ENCODE assay signal across 8 cellular contexts in the genomic region with DNA sequence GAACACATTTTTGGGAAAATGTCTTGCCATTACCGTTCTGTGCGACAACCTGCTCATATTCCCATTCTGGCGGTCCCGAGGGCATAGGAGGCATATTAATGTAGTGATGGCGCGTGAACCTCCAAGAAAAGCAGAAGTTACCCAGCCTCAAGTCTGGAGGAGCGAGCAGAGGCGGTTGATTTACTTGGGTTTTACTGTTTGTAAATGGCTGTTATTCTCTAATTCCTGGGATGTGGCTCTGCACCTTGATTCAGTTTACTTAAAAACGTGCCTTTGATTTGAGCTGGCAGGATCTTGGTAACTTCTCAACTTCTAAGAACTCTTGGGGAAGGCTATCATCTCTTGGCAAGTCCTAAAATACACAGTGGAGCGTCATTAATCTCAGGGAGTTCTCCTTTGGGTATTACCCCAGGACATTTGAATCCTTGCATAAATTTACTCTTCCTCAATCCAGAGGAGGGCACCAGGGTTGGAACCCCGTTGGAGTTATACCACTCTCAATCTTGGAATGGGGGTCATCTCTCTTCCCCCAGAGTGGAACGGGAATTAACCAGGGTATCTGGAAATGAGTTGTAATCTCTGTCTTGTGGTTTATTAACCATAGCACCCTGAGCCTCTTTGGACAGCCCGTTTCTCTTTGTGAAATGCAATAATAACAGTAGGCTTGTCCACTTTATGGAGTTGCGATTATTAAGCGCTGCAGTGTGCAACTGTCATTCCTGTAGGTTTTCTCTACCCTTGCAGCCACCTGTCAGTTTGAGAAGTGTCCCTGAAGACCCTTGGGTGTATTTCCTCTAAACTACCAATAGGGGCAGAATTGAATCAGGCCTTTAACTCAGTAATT. TPM values are rescaled to one million over a fixed set of nuclear protein-coding genes. Genes with fewer than 3 reads are reported as not detected.
DNase-seq lines count a peak whose midpoint lies in the region; ATAC-seq and TF ChIP-seq lines count a peak whose summit lies in the region.

No MANE protein-coding gene starts in this region.

- H3K9me3 ChIP-seq in ES-I3 (ENCODE audit: control insufficient read depth, insufficient read depth, low read length) (no peaks in the 10 kb centered on the region), body of pancreas (no peaks in the 10 kb centered on the region)

- H3K9ac ChIP-seq in ES-I3 (ENCODE audit: low read depth, low read length): peak overlapping the region; percentile 86

- intact Hi-C loops in body of pancreas (cut with DNase I): no loop called here

- H3K4me1 ChIP-seq in ES-I3 (ENCODE audit: insufficient read depth, low read length): peaks cover 24% of the 10 kb centered on the region
- H3K4me1 ChIP-seq in body of pancreas: peaks cover 29% of the 10 kb centered on the region

- peak overlapping the region in 1 of 2 donors; percentile 68 for H3K4me3 ChIP-seq in body of pancreas

- no peak for TF ChIP-seq POLR2A in body of pancreas (IDR thresholded peaks at IDR 0.05)

- peak overlapping the region in 1 of 4 donors; percentile 34 for H3K27ac ChIP-seq in body of pancreas
- peak overlapping the region; percentile 2 for H3K27ac ChIP-seq in temporal lobe (ENCODE audit: low read depth, low read length)

- peak; percentile 40 to 71 (median 63) for TF ChIP-seq CTCF in body of pancreas (IDR thresholded peaks at IDR 0.05)

- ATAC-seq in HG03280 (IDR thresholded peaks at IDR 0.05; ENCODE audit: unreplicated experiment) (peak; percentile 21), body of pancreas (no peak)

- 14 to 17% methylated on average over 15 of the region's 15 CpGs for WGBS in body of pancreas, 2 donors

- peak; percentile 51 for DNase-seq in 8988T
- DNase-seq in NCI-H82 treated with DMSO at 0.1 percent for 48 hours (lab: John Stamatoyannopoulos, UW; ENCODE audit: unreplicated experiment): peak; percentile 85
- DNase-seq in body of pancreas: no peak
- DNase-seq in kidney tubule cell (ENCODE audit: low spot score): peak; percentile 65
- no peak for DNase-seq in nucleus accumbens (lab: John Stamatoyannopoulos, UW)

- H3K36me3 ChIP-seq in ES-I3 (ENCODE audit: insufficient read depth, low read length) (no peaks in the 10 kb centered on the region), body of pancreas (replicated peaks in 1 of 2; ENCODE audit: insufficient read depth in 1 of 2, low read depth in 2 of 2) (no peaks in the 10 kb centered on the region)

- no peaks in the 10 kb centered on the region for H3K27me3 ChIP-seq in body of pancreas

RNA-seq across cellular contexts. Expression of a gene that starts 2.1 kb away (rescaled TPM):
- total RNA-seq in body of pancreas (1 to 10 TPM; 1.3 to 9.2 TPM), temporal lobe (3.0 TPM)

Comparison
In these comparisons a context has a peak if more than half of its experiments do, and no peak if none do; other contexts are left out.
1. DNase-seq: peak in 8988T (single experiment), NCI-H82 treated with DMSO at 0.1 percent for 48 hours (single experiment) and kidney tubule cell (single experiment); none in body of pancreas (0 of 4) and nucleus accumbens (0 of 56).